In the genomic region with DNA sequence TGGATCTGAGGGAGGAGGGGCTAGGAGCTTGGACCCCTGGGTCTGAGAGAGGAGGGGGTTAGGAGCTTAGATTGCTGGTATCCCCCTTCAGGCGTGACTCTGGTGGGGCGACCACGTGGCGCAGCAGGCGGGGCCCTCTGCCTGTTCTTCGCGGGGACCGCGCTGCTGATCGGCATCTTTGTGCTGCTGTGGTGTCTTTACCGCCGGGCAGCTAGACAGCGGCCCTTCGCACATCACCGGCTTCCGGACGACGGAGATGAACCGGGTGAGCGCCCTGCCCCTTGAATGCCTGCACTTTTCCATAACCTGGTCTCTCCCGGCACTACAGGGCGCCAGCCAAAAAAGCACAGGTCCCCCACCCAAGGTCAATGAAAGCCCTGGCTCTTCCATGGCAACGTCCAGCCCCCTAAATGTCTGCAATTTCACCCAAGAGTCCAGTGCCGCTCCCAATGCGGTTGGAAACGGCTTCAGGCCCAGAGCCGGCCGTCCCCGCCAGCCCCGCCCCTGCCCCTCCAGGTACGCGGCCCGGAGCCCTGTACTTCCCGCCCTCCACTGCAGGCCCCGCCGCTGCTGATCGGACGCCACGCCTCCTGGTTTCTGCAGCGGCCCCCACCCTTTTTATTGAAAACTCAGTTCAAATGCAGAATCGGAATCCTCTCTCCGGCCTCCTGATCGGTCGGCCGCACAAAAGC, we compare ENCODE assay signal across 1 cellular context.
TF ChIP-seq lines count a peak whose summit lies in the region.

No MANE protein-coding gene starts in this region.

TF ChIP-seq in K562, 482 proteins besides CTCF, POLR2A, EP300 and RAD21 (continued from another document and continues in another):
- TF ChIP-seq, protein P1, sequence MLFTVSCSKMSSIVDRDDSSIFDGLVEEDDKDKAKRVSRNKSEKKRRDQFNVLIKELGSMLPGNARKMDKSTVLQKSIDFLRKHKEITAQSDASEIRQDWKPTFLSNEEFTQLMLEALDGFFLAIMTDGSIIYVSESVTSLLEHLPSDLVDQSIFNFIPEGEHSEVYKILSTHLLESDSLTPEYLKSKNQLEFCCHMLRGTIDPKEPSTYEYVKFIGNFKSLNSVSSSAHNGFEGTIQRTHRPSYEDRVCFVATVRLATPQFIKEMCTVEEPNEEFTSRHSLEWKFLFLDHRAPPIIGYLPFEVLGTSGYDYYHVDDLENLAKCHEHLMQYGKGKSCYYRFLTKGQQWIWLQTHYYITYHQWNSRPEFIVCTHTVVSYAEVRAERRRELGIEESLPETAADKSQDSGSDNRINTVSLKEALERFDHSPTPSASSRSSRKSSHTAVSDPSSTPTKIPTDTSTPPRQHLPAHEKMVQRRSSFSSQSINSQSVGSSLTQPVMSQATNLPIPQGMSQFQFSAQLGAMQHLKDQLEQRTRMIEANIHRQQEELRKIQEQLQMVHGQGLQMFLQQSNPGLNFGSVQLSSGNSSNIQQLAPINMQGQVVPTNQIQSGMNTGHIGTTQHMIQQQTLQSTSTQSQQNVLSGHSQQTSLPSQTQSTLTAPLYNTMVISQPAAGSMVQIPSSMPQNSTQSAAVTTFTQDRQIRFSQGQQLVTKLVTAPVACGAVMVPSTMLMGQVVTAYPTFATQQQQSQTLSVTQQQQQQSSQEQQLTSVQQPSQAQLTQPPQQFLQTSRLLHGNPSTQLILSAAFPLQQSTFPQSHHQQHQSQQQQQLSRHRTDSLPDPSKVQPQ (CRISPR knock-in tag; IDR thresholded peaks at IDR 0.05; ENCODE audit: borderline replicate concordance) = no peak
- TF ChIP-seq PBX2 (CRISPR knock-in tag; IDR thresholded peaks at IDR 0.05; ENCODE audit: low read depth) (no peak), PBX2 (tag; conservative IDR thresholded peaks at IDR 0.05; ENCODE audit: low read depth) (no peak), ZNF239 (CRISPR knock-in tag; IDR thresholded peaks at IDR 0.05) (no peak), RREB1 (CRISPR knock-in tag; IDR thresholded peaks at IDR 0.05) (no peak), MLLT1 (IDR thresholded peaks at IDR 0.05) (no peak), KDM2B (CRISPR knock-in tag; IDR thresholded peaks at IDR 0.05) (no peak), RHOXF2B (CRISPR knock-in tag; conservative IDR thresholded peaks at IDR 0.05) (no peak), CEBPG (CRISPR knock-in tag; IDR thresholded peaks at IDR 0.05) (no peak), CEBPG (tag; conservative IDR thresholded peaks at IDR 0.05 in 1 of 2, IDR thresholded peaks at IDR 0.05 in 1 of 2) (no peak), ZNF280B (CRISPR knock-in tag; IDR thresholded peaks at IDR 0.05) (no peak), BCOR (IDR thresholded peaks at IDR 0.05) (0 out of 2 replicates have a peak, but pooled peaks have one; percentile 23), FIP1L1 (IDR thresholded peaks at IDR 0.05; ENCODE audit: low read depth, low read length, poor library complexity, severe bottlenecking) (no peak), ZNF311 (CRISPR knock-in tag; IDR thresholded peaks at IDR 0.05) (no peak), SMAD4 (CRISPR knock-in tag; conservative IDR thresholded peaks at IDR 0.05) (peak; percentile 36), CBX8 (IDR thresholded peaks at IDR 0.05; ENCODE audit: borderline replicate concordance, extremely low read depth, low read depth, low read length, poor library complexity, severe bottlenecking) (no peak), PRMT5 (CRISPR knock-in tag; IDR thresholded peaks at IDR 0.05) (no peak), ZNF134 (CRISPR knock-in tag; conservative IDR thresholded peaks at IDR 0.05) (no peak), SMAD3 (CRISPR knock-in tag; conservative IDR thresholded peaks at IDR 0.05) (no peak), HNRNPUL1 (IDR thresholded peaks at IDR 0.05; ENCODE audit: low read length) (no peak), HMGN3 (IDR thresholded peaks at IDR 0.05; ENCODE audit: borderline replicate concordance, extremely low read depth, insufficient read length, low read depth, low read length) (peak; percentile 51), CREBBP (IDR thresholded peaks at IDR 0.05; ENCODE audit: low read depth, low read length) (no peak), CBX1 (IDR thresholded peaks at IDR 0.05; ENCODE audit: low read depth) (no peak), TAF1 (IDR thresholded peaks at IDR 0.05; ENCODE audit: control insufficient read depth, extremely low read depth, insufficient read depth, low read length, severe bottlenecking) (no peak), E2F3 (CRISPR knock-in tag; IDR thresholded peaks at IDR 0.05) (no peak), HNRNPL (IDR thresholded peaks at IDR 0.05; ENCODE audit: low read depth, low read length) (no peak), JUNB (CRISPR knock-in tag; conservative IDR thresholded peaks at IDR 0.05) (no peak), XRCC3 (IDR thresholded peaks at IDR 0.05) (no peak), ARID3B (CRISPR knock-in tag; IDR thresholded peaks at IDR 0.05; ENCODE audit: borderline replicate concordance) (no peak), CC2D1A (IDR thresholded peaks at IDR 0.05) (no peak), SRSF3 (IDR thresholded peaks at IDR 0.05; ENCODE audit: insufficient read depth, low read length) (no peak), RBM15 (IDR thresholded peaks at IDR 0.05; ENCODE audit: insufficient read depth, low read length) (no peak), RBFOX2 (IDR thresholded peaks at IDR 0.05; ENCODE audit: low read depth, low read length) (peak; percentile 54), ZNF586 (CRISPR knock-in tag; conservative IDR thresholded peaks at IDR 0.05) (no peak), SAP30 (IDR thresholded peaks at IDR 0.05; ENCODE audit: borderline replicate concordance, insufficient read depth, low read depth, low read length, poor library complexity, severe bottlenecking) (no peak), HDAC2 (IDR thresholded peaks at IDR 0.05) (no peak), NR1H2 (CRISPR knock-in tag; IDR thresholded peaks at IDR 0.05) (no peak), MTF1 (CRISPR knock-in tag; IDR thresholded peaks at IDR 0.05; ENCODE audit: borderline replicate concordance) (no peak), MCM2 (IDR thresholded peaks at IDR 0.05; ENCODE audit: low read depth) (no peak)
- TF ChIP-seq, protein P2, sequence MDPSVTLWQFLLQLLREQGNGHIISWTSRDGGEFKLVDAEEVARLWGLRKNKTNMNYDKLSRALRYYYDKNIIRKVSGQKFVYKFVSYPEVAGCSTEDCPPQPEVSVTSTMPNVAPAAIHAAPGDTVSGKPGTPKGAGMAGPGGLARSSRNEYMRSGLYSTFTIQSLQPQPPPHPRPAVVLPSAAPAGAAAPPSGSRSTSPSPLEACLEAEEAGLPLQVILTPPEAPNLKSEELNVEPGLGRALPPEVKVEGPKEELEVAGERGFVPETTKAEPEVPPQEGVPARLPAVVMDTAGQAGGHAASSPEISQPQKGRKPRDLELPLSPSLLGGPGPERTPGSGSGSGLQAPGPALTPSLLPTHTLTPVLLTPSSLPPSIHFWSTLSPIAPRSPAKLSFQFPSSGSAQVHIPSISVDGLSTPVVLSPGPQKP (CRISPR knock-in tag; IDR thresholded peaks at IDR 0.05) = no peak
- TF ChIP-seq, protein P3, sequence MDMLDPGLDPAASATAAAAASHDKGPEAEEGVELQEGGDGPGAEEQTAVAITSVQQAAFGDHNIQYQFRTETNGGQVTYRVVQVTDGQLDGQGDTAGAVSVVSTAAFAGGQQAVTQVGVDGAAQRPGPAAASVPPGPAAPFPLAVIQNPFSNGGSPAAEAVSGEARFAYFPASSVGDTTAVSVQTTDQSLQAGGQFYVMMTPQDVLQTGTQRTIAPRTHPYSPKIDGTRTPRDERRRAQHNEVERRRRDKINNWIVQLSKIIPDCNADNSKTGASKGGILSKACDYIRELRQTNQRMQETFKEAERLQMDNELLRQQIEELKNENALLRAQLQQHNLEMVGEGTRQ (CRISPR knock-in tag; IDR thresholded peaks at IDR 0.05) = peak; percentile 72
